Comparison of ENCODE assay signal across 14 cellular contexts in the genomic region with DNA sequence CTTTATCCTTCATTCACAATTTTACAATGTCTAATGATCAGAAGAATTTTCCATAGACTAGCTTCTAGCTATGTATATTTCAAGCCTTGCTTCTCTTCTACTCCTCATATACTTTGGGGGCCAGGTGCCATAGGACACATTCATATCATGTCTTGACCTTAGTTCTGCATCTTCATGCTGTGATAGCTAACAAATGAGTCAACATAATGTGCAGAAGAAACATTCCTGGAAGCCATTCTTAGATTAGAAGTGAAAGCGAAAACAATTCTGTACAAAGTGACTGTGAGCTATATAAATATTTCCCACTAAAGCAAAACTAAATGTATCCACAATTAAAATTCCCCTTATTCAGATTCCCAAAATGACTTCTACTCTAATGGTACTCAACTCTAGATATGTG.
A peak's percentile ranks its signal among the peaks of the same experiment; 100 is the strongest.
DNase-seq lines count a peak whose midpoint lies in the region; ATAC-seq and TF ChIP-seq lines count a peak whose summit lies in the region.
"Had no signal": no experiment of that assay in that cellular context is flagged by ENCODE, and none has a peak within 500 bp of the region (broad histone marks: within the 10 kb centered on the region; RNA-seq: fewer than 3 reads in every experiment).

No MANE protein-coding gene starts in this region.

- H3K27me3 ChIP-seq in MM.1S (replicated peaks; ENCODE audit: insufficient read depth, low read length) = no peaks in the 10 kb centered on the region
- H3K27me3 ChIP-seq: gastroesophageal sphincter had no signal

- intact Hi-C loops in activated T-helper 2 cell treated with anti-CD3 and anti-CD28 coated beads, Interferon-gamma antibody, Interleukin-2, Interleukin-4, amounts not matched to agents 10 μg/mL and 5 μg/mL and 100 μg/mL, durations not matched to agents 14 hours and 24 hours and 36 hours (cut with micrococcal nuclease) = no loop called here

- no peak overlapping the region for H3K9ac ChIP-seq in MM.1S (ENCODE audit: low read length)

- no peak for ATAC-seq in activated CD8-positive, alpha-beta memory T cell treated with anti-CD3 and anti-CD28 coated beads, Interleukin-2, amount 10 ng/mL, durations not matched to agents 7 days and 5 days
- peak; percentile 89 for ATAC-seq in HG02571 (IDR thresholded peaks at IDR 0.05; ENCODE audit: unreplicated experiment)
- ATAC-seq in stimulated activated effector memory CD8-positive, alpha-beta T cell treated with anti-CD3 and anti-CD28 coated beads, Interleukin-12 subunit alpha, Interleukin-12 subunit beta, amount 100 ng/mL, for 72 hours = peak; percentile 55
- ATAC-seq: gastroesophageal sphincter had no signal

- peak overlapping the region; percentile 7 for H3K4me3 Mint-ChIP-seq in activated CD8-positive, alpha-beta memory T cell treated with anti-CD3 and anti-CD28 coated beads, Interleukin-2, amount 10 ng/mL, durations not matched to agents 7 days and 5 days
- H3K4me3 Mint-ChIP-seq in stimulated activated effector memory CD8-positive, alpha-beta T cell treated with anti-CD3 and anti-CD28 coated beads, Interleukin-12 subunit alpha, Interleukin-12 subunit beta, amount 100 ng/mL, for 72 hours = no peak overlapping the region
- H3K4me3 Mint-ChIP-seq in activated T-helper 2 cell treated with anti-CD3 and anti-CD28 coated beads, Interferon-gamma antibody, Interleukin-2, Interleukin-4, amounts not matched to agents 10 μg/mL and 5 μg/mL and 100 μg/mL, durations not matched to agents 14 hours and 24 hours and 36 hours (ENCODE audit: low read depth) = no peak overlapping the region
- H3K4me3 Mint-ChIP-seq: central memory CD8-positive, alpha-beta T cell had no signal

- peak overlapping the region; percentile 12; the same call in 1 of the 2 replicates for H3K4me2 ChIP-seq in MM.1S (ENCODE audit: low read depth, low read length)

- no peak for DNase-seq in activated CD8-positive, alpha-beta memory T cell treated with anti-CD3 and anti-CD28 coated beads, Interleukin-2, amount 10 ng/mL, durations not matched to agents 7 days and 5 days
- DNase-seq in activated CD8-positive, alpha-beta memory T cell treated with anti-CD3 and anti-CD28 coated beads for 24 hours = no peak
- DNase-seq in MM.1S = peak; percentile 39
- no peak for DNase-seq in stimulated activated effector memory CD8-positive, alpha-beta T cell treated with anti-CD3 and anti-CD28 coated beads, Interleukin-12 subunit alpha, Interleukin-12 subunit beta, amount 100 ng/mL, for 72 hours (ENCODE audit: low spot score in 2 of 2)
- DNase-seq in activated T-helper 2 cell treated with anti-CD3 and anti-CD28 coated beads, Interferon-gamma antibody, Interleukin-2, Interleukin-4, amounts not matched to agents 10 μg/mL and 5 μg/mL and 100 μg/mL, durations not matched to agents 14 hours and 24 hours and 36 hours (ENCODE audit: low spot score) = no peak
- no peak for DNase-seq in SW 1271 (lab: John Stamatoyannopoulos, UW)
- DNase-seq in activated CD4-positive, CD25-positive, alpha-beta regulatory T cell treated with anti-CD3 and anti-CD28 coated beads, Interleukin-2, amount 50 U/mL, for 72 hours = no peak
- DNase-seq: activated CD8-positive, alpha-beta memory T cell treated with anti-CD3 and anti-CD28 coated beads, Interleukin-2, amount 50 U/mL, for 4 hours; HCEC 1CT; mammary epithelial cell; NCI-H526 had no signal

- no peaks in the 10 kb centered on the region for H3K27me3 Mint-ChIP-seq in activated CD8-positive, alpha-beta memory T cell treated with anti-CD3 and anti-CD28 coated beads, Interleukin-2, amount 10 ng/mL, durations not matched to agents 7 days and 5 days
- peaks cover 4% of the 10 kb centered on the region for H3K27me3 Mint-ChIP-seq in activated T-helper 2 cell treated with anti-CD3 and anti-CD28 coated beads, Interferon-gamma antibody, Interleukin-2, Interleukin-4, amounts not matched to agents 10 μg/mL and 5 μg/mL and 100 μg/mL, durations not matched to agents 14 hours and 24 hours and 36 hours (ENCODE audit: low read depth)

- H3K9me3 Mint-ChIP-seq in activated CD8-positive, alpha-beta memory T cell treated with anti-CD3 and anti-CD28 coated beads, Interleukin-2, amount 10 ng/mL, durations not matched to agents 7 days and 5 days (ENCODE audit: low read depth) = peaks cover 2% of the 10 kb centered on the region
- peaks cover 6% of the 10 kb centered on the region for H3K9me3 Mint-ChIP-seq in stimulated activated effector memory CD8-positive, alpha-beta T cell treated with anti-CD3 and anti-CD28 coated beads, Interleukin-12 subunit alpha, Interleukin-12 subunit beta, amount 100 ng/mL, for 72 hours
- H3K9me3 Mint-ChIP-seq in activated T-helper 2 cell treated with anti-CD3 and anti-CD28 coated beads, Interferon-gamma antibody, Interleukin-2, Interleukin-4, amounts not matched to agents 10 μg/mL and 5 μg/mL and 100 μg/mL, durations not matched to agents 14 hours and 24 hours and 36 hours = no peaks in the 10 kb centered on the region

- H3K4me1 Mint-ChIP-seq in activated CD8-positive, alpha-beta memory T cell treated with anti-CD3 and anti-CD28 coated beads, Interleukin-2, amount 10 ng/mL, durations not matched to agents 7 days and 5 days = peaks cover 7% of the 10 kb centered on the region
- no peaks in the 10 kb centered on the region for H3K4me1 Mint-ChIP-seq in stimulated activated effector memory CD8-positive, alpha-beta T cell treated with anti-CD3 and anti-CD28 coated beads, Interleukin-12 subunit alpha, Interleukin-12 subunit beta, amount 100 ng/mL, for 72 hours
- H3K4me1 Mint-ChIP-seq in activated T-helper 2 cell treated with anti-CD3 and anti-CD28 coated beads, Interferon-gamma antibody, Interleukin-2, Interleukin-4, amounts not matched to agents 10 μg/mL and 5 μg/mL and 100 μg/mL, durations not matched to agents 14 hours and 24 hours and 36 hours (ENCODE audit: low read depth) = no peaks in the 10 kb centered on the region
- H3K4me1 Mint-ChIP-seq: central memory CD8-positive, alpha-beta T cell had no signal

- peaks cover 3% of the 10 kb centered on the region; the same call in 1 of the 2 replicates for H3K4me1 ChIP-seq in MM.1S (ENCODE audit: low read length)
- H3K4me1 ChIP-seq: gastroesophageal sphincter had no signal

- H3F3A ChIP-seq in MM.1S (ENCODE audit: insufficient read depth, low read length) = no peaks in the 10 kb centered on the region

- no peaks in the 10 kb centered on the region for H3K9me3 ChIP-seq in MM.1S (replicated peaks; ENCODE audit: insufficient read depth, low read length)
- H3K9me3 ChIP-seq: gastroesophageal sphincter had no signal

- H3K36me3 ChIP-seq in MM.1S (replicated peaks; ENCODE audit: insufficient read depth, low read length) = no peaks in the 10 kb centered on the region
- H3K36me3 ChIP-seq: gastroesophageal sphincter had no signal

- H4K20me1 ChIP-seq in MM.1S (ENCODE audit: insufficient read depth, low read length) = no peaks in the 10 kb centered on the region

- H2AFZ ChIP-seq in MM.1S (ENCODE audit: low read length) = no peak overlapping the region

- no peak for TF ChIP-seq CTCF in MM.1S (IDR thresholded peaks at IDR 0.05; ENCODE audit: low read length)

- no peak overlapping the region for H3K4me3 ChIP-seq in MM.1S (ENCODE audit: low read length)
- H3K4me3 ChIP-seq: gastroesophageal sphincter had no signal

- CTCF ChIA-PET in activated CD8-positive, alpha-beta memory T cell treated with anti-CD3 and anti-CD28 coated beads, Interleukin-2, amount 10 ng/mL, durations not matched to agents 7 days and 5 days (lab: Charles Lee) = interaction anchor here (1.4 kb wide), 1 partner anchor 546 kb away, joined by 4 read pairs; no protein-coding TSS in a partner anchor

- no peaks in the 10 kb centered on the region for H3K9me2 ChIP-seq in MM.1S (replicated peaks; ENCODE audit: insufficient read depth, low read length)

- no peaks in the 10 kb centered on the region for H3K79me2 ChIP-seq in MM.1S (ENCODE audit: low read length)

- no peak overlapping the region for H3K27ac ChIP-seq in MM.1S (ENCODE audit: low read length)
- H3K27ac ChIP-seq: gastroesophageal sphincter had no signal

- no peaks in the 10 kb centered on the region for H3K36me3 Mint-ChIP-seq in activated CD8-positive, alpha-beta memory T cell treated with anti-CD3 and anti-CD28 coated beads, Interleukin-2, amount 10 ng/mL, durations not matched to agents 7 days and 5 days
- no peaks in the 10 kb centered on the region for H3K36me3 Mint-ChIP-seq in stimulated activated effector memory CD8-positive, alpha-beta T cell treated with anti-CD3 and anti-CD28 coated beads, Interleukin-12 subunit alpha, Interleukin-12 subunit beta, amount 100 ng/mL, for 72 hours
- no peaks in the 10 kb centered on the region for H3K36me3 Mint-ChIP-seq in activated T-helper 2 cell treated with anti-CD3 and anti-CD28 coated beads, Interferon-gamma antibody, Interleukin-2, Interleukin-4, amounts not matched to agents 10 μg/mL and 5 μg/mL and 100 μg/mL, durations not matched to agents 14 hours and 24 hours and 36 hours (ENCODE audit: low read depth)

- no peak overlapping the region for H3K27ac Mint-ChIP-seq in activated CD8-positive, alpha-beta memory T cell treated with anti-CD3 and anti-CD28 coated beads, Interleukin-2, amount 10 ng/mL, durations not matched to agents 7 days and 5 days
- H3K27ac Mint-ChIP-seq in stimulated activated effector memory CD8-positive, alpha-beta T cell treated with anti-CD3 and anti-CD28 coated beads, Interleukin-12 subunit alpha, Interleukin-12 subunit beta, amount 100 ng/mL, for 72 hours = no peak overlapping the region
- H3K27ac Mint-ChIP-seq in activated T-helper 2 cell treated with anti-CD3 and anti-CD28 coated beads, Interferon-gamma antibody, Interleukin-2, Interleukin-4, amounts not matched to agents 10 μg/mL and 5 μg/mL and 100 μg/mL, durations not matched to agents 14 hours and 24 hours and 36 hours = no peak overlapping the region
